11 cellular contexts compared by ENCODE assay signal in genomic region chr1:209883341-209883971, GRCh38. TPM values are rescaled to one million over a fixed set of nuclear protein-coding genes. Genes with fewer than 3 reads are reported as not detected.
DNase-seq lines count a peak whose midpoint lies in the region; ATAC-seq, FAIRE-seq and TF ChIP-seq lines count a peak whose summit lies in the region.
"Had no signal": no experiment of that assay in that cellular context is flagged by ENCODE, and none has a peak within 500 bp of the region (broad histone marks: within the 10 kb centered on the region; RNA-seq: fewer than 3 reads in every experiment).

No MANE protein-coding gene starts in this region.

- no peak overlapping the region for H3K27ac Mint-ChIP-seq in activated CD4-positive, alpha-beta T cell treated with anti-CD3 and anti-CD28 coated beads, Interleukin-2, amount 10 ng/mL, durations not matched to agents 7 days and 5 days
- H3K27ac Mint-ChIP-seq in activated CD4-positive, alpha-beta T cell treated with anti-CD3 and anti-CD28 coated beads for 36 hours, result no peak overlapping the region
- H3K27ac Mint-ChIP-seq in astrocyte (ENCODE audit: unreplicated experiment), result peak overlapping the region; percentile 98

- CTCF ChIA-PET in activated CD4-positive, alpha-beta T cell treated with anti-CD3 and anti-CD28 coated beads, Interleukin-2, amount 10 ng/mL, durations not matched to agents 7 days and 5 days (lab: Charles Lee), result interaction anchor here (0.7 kb wide), 2 partner anchors 289 to 640 kb away, joined by 4 read pairs; no protein-coding TSS in a partner anchor
- CTCF ChIA-PET in activated CD4-positive, alpha-beta T cell treated with anti-CD3 and anti-CD28 coated beads for 36 hours (lab: Charles Lee), result no interaction called here

- no peaks in the 10 kb centered on the region for H3K9me3 Mint-ChIP-seq in activated CD4-positive, alpha-beta T cell treated with anti-CD3 and anti-CD28 coated beads, Interleukin-2, amount 10 ng/mL, durations not matched to agents 7 days and 5 days
- no peaks in the 10 kb centered on the region for H3K9me3 Mint-ChIP-seq in activated CD4-positive, alpha-beta T cell treated with anti-CD3 and anti-CD28 coated beads for 36 hours (ENCODE audit: low read depth)
- H3K9me3 Mint-ChIP-seq in astrocyte (ENCODE audit: unreplicated experiment), result peaks cover 3% of the 10 kb centered on the region

- H3K9ac ChIP-seq in astrocyte (ENCODE audit: low read length), result peak overlapping the region; percentile 79

- H3K9me3 ChIP-seq in astrocyte (ENCODE audit: insufficient read depth, low read depth, low read length) (no peaks in the 10 kb centered on the region), stomach (no peaks in the 10 kb centered on the region)

- H4K20me1 ChIP-seq in astrocyte (ENCODE audit: insufficient read depth, low read length), result no peaks in the 10 kb centered on the region

- 76 to 81% (median 79%) methylated on average over 1 of the region's 1 CpG for WGBS in stomach, 5 donors

- peak overlapping the region; percentile 40 for H3K4me3 ChIP-seq in astrocyte (ENCODE audit: insufficient read depth, low read depth, low read length)
- H3K4me3 ChIP-seq in stomach, result no peak overlapping the region

- ATAC-seq in activated CD4-positive, alpha-beta T cell treated with anti-CD3 and anti-CD28 coated beads for 36 hours, result no peak
- ATAC-seq in GM19467 (IDR thresholded peaks at IDR 0.05; ENCODE audit: unreplicated experiment), result no peak

- POLR2A ChIA-PET in activated CD4-positive, alpha-beta T cell treated with anti-CD3 and anti-CD28 coated beads, Interleukin-2, amount 10 ng/mL, durations not matched to agents 7 days and 5 days (lab: Charles Lee), result no interaction called here
- POLR2A ChIA-PET in activated CD4-positive, alpha-beta T cell treated with anti-CD3 and anti-CD28 coated beads for 36 hours (lab: Charles Lee), result no interaction called here

- H3K4me3 Mint-ChIP-seq in activated CD4-positive, alpha-beta T cell treated with anti-CD3 and anti-CD28 coated beads, Interleukin-2, amount 10 ng/mL, durations not matched to agents 7 days and 5 days, result no peak overlapping the region
- H3K4me3 Mint-ChIP-seq in activated CD4-positive, alpha-beta T cell treated with anti-CD3 and anti-CD28 coated beads for 36 hours, result no peak overlapping the region
- peak overlapping the region; percentile 51 for H3K4me3 Mint-ChIP-seq in astrocyte (ENCODE audit: unreplicated experiment)

- H3K27ac ChIP-seq in astrocyte (ENCODE audit: low read depth, low read length), result peak overlapping the region; percentile 97
- H3K27ac ChIP-seq in stomach, result no peak overlapping the region

- no peak for TF ChIP-seq POLR2A in stomach (IDR thresholded peaks at IDR 0.05)

- TF ChIP-seq CTCF in astrocyte (IDR thresholded peaks at IDR 0.05; ENCODE audit: insufficient read depth, low read depth, low read length), result peak; percentile 19
- no peak for TF ChIP-seq CTCF in stomach (IDR thresholded peaks at IDR 0.05)

- no peaks in the 10 kb centered on the region for H3K4me1 Mint-ChIP-seq in activated CD4-positive, alpha-beta T cell treated with anti-CD3 and anti-CD28 coated beads, Interleukin-2, amount 10 ng/mL, durations not matched to agents 7 days and 5 days
- peaks cover 8% of the 10 kb centered on the region for H3K4me1 Mint-ChIP-seq in activated CD4-positive, alpha-beta T cell treated with anti-CD3 and anti-CD28 coated beads for 36 hours
- H3K4me1 Mint-ChIP-seq in astrocyte (ENCODE audit: low read depth, unreplicated experiment), result peaks cover 38% of the 10 kb centered on the region

- no peaks in the 10 kb centered on the region for H3K27me3 ChIP-seq in astrocyte (ENCODE audit: insufficient read depth, low read length)
- peaks cover 0 to 18% (median 0%) of the 10 kb centered on the region in 3 donors for H3K27me3 ChIP-seq in stomach

- peaks cover 30% of the 10 kb centered on the region for H3K27me3 Mint-ChIP-seq in activated CD4-positive, alpha-beta T cell treated with anti-CD3 and anti-CD28 coated beads, Interleukin-2, amount 10 ng/mL, durations not matched to agents 7 days and 5 days
- H3K27me3 Mint-ChIP-seq in activated CD4-positive, alpha-beta T cell treated with anti-CD3 and anti-CD28 coated beads for 36 hours, result peaks cover 52% of the 10 kb centered on the region
- H3K27me3 Mint-ChIP-seq in astrocyte (ENCODE audit: low read depth, unreplicated experiment), result no peaks in the 10 kb centered on the region

- intact Hi-C loops in activated CD4-positive, alpha-beta T cell treated with anti-CD3 and anti-CD28 coated beads for 36 hours (cut with DNase I, micrococcal nuclease), result no loop called here
- intact Hi-C loops in stomach (cut with DNase I; ENCODE audit: low total_unique reads), result no loop called here

- H3K36me3 ChIP-seq in astrocyte (ENCODE audit: insufficient read depth, low read length) (no peaks in the 10 kb centered on the region), stomach (no peaks in the 10 kb centered on the region)

- peak; percentile 56 for FAIRE-seq in astrocyte (lab: Jason Lieb, UNC)
- FAIRE-seq in islet of Langerhans (lab: Jason Lieb, UNC), result peak; percentile 93
- FAIRE-seq: bronchial epithelial cell had no signal

- no peak for TF ChIP-seq EP300 in stomach (IDR thresholded peaks at IDR 0.05)

- no peak overlapping the region for H2AFZ ChIP-seq in astrocyte (ENCODE audit: low read depth, low read length)

- H3K36me3 Mint-ChIP-seq in activated CD4-positive, alpha-beta T cell treated with anti-CD3 and anti-CD28 coated beads, Interleukin-2, amount 10 ng/mL, durations not matched to agents 7 days and 5 days (ENCODE audit: low read depth), result no peaks in the 10 kb centered on the region
- no peaks in the 10 kb centered on the region for H3K36me3 Mint-ChIP-seq in activated CD4-positive, alpha-beta T cell treated with anti-CD3 and anti-CD28 coated beads for 36 hours (ENCODE audit: low read depth)
- H3K36me3 Mint-ChIP-seq in astrocyte (ENCODE audit: low read depth, unreplicated experiment), result no peaks in the 10 kb centered on the region

- peak; percentile 0 for DNase-seq in activated CD4-positive, alpha-beta T cell treated with anti-CD3 and anti-CD28 coated beads, Interleukin-2, amount 10 ng/mL, durations not matched to agents 7 days and 5 days
- no peak for DNase-seq in activated CD4-positive, alpha-beta T cell treated with anti-CD3 and anti-CD28 coated beads for 36 hours
- DNase-seq in astrocyte (ENCODE audit: low read depth), result peak; percentile 96
- no peak for DNase-seq in stimulated activated CD4-positive, alpha-beta T cell treated with anti-CD3 and anti-CD28 coated beads, Interleukin-1b, Interleukin-23, amount 100 ng/mL, for 48 hours
- no peak for DNase-seq in stimulated activated CD4-positive, alpha-beta T cell treated with anti-CD3 and anti-CD28 coated beads, Interleukin-4, amount 100 ng/mL, for 4 hours
- DNase-seq in stomach, result no peak
- DNase-seq: activated CD4-positive, alpha-beta T cell treated with anti-CD3 and anti-CD28 coated beads, Interleukin-2, amount 50 U/mL, for 4 hours had no signal

- H3K4me1 ChIP-seq in astrocyte (ENCODE audit: insufficient read depth, low read length) (peaks cover 53% of the 10 kb centered on the region), stomach (peaks cover 0 to 5% (median 0%) of the 10 kb centered on the region in 4 donors)

- H3K4me2 ChIP-seq in astrocyte (ENCODE audit: low read length), result peak overlapping the region; percentile 79

- H3K79me2 ChIP-seq in astrocyte (ENCODE audit: insufficient read depth, low read length), result no peaks in the 10 kb centered on the region

RNA-seq across cellular contexts. Expression of gene SYT14, which starts 54.6 kb away (rescaled TPM):
- not detected for total RNA-seq in activated CD4-positive, alpha-beta T cell treated with anti-CD3 and anti-CD28 coated beads, Interleukin-2, amount 10 ng/mL, durations not matched to agents 7 days and 5 days
- not detected for total RNA-seq in activated CD4-positive, alpha-beta T cell treated with anti-CD3 and anti-CD28 coated beads for 36 hours
- total RNA-seq in astrocyte (3.9 and 6.1 TPM in 2 replicates), stomach (1 to 10 TPM in 1 of 5 donors, under 1 TPM in 1, not detected in 3; 0.14 to 1.1 TPM)
- polyA plus RNA-seq in stomach, result under 1 TPM in 2 of 3 donors, not detected in 1; 0.03 to 0.06 TPM
- total RNA-seq: bronchial epithelial cell, subcutaneous adipose tissue had no signal

RNA-seq across cellular contexts. Expression of gene UTP25, which starts 55.7 kb away (rescaled TPM):
- 1 to 10 TPM; 8.4 to 9.5 TPM for total RNA-seq in activated CD4-positive, alpha-beta T cell treated with anti-CD3 and anti-CD28 coated beads, Interleukin-2, amount 10 ng/mL, durations not matched to agents 7 days and 5 days
- total RNA-seq in activated CD4-positive, alpha-beta T cell treated with anti-CD3 and anti-CD28 coated beads for 36 hours, result 10 to 100 TPM in 1 of 2 experiments, 1 to 10 TPM in 1; 9.4 to 10.4 TPM
- total RNA-seq in astrocyte (7.0 and 7.4 TPM in 2 replicates), stomach (10 to 100 TPM in 1 of 5 donors, 1 to 10 TPM in 4; 1.4 to 10.6 (median 3.1) TPM)
- polyA plus RNA-seq in stomach, result 1 to 10 TPM; 1.1 to 2.1 (median 1.9) TPM

Comparison
In these comparisons a context has a peak if more than half of its experiments do, and no peak if none do; other contexts are left out.
1. DNase-seq: peak in activated CD4-positive, alpha-beta T cell treated with anti-CD3 and anti-CD28 coated beads, Interleukin-2, amount 10 ng/mL, durations not matched to agents 7 days and 5 days (single experiment) and astrocyte (single experiment); none in activated CD4-positive, alpha-beta T cell treated with anti-CD3 and anti-CD28 coated beads for 36 hours (single experiment), stimulated activated CD4-positive, alpha-beta T cell treated with anti-CD3 and anti-CD28 coated beads, Interleukin-1b, Interleukin-23, amount 100 ng/mL, for 48 hours (single experiment), stimulated activated CD4-positive, alpha-beta T cell treated with anti-CD3 and anti-CD28 coated beads, Interleukin-4, amount 100 ng/mL, for 4 hours (0 of 2) and stomach (single experiment).